11 cellular contexts compared by ENCODE assay signal in genomic region chr6:30075987-30076311, GRCh38. TPM values are rescaled to one million over a fixed set of nuclear protein-coding genes. Genes with fewer than 3 reads are reported as not detected.
DNase-seq lines count a peak whose midpoint lies in the region; ATAC-seq and TF ChIP-seq lines count a peak whose summit lies in the region.
"Had no signal": no experiment of that assay in that cellular context is flagged by ENCODE, and none has a peak within 500 bp of the region (broad histone marks: within the 10 kb centered on the region; RNA-seq: fewer than 3 reads in every experiment).

No MANE protein-coding gene starts in this region.

- TF ChIP-seq CTCF in PC-9 (conservative IDR thresholded peaks at IDR 0.05) (peak; percentile 24; the same call in 1 of the 2 replicates), glutamatergic neuron (IDR thresholded peaks at IDR 0.05; ENCODE audit: partially characterized antibody, unreplicated experiment) (no peak), smooth muscle cell (IDR thresholded peaks at IDR 0.05; ENCODE audit: borderline replicate concordance, insufficient read depth, poor library complexity, severe bottlenecking) (no peak), ascending aorta (IDR thresholded peaks at IDR 0.05) (no peak)

- peaks cover 22% of the 10 kb centered on the region for H3K79me2 ChIP-seq in PC-9 (ENCODE audit: low read depth)
- no peaks in the 10 kb centered on the region for H3K79me2 ChIP-seq in smooth muscle cell (ENCODE audit: low read depth)

- H3K36me3 Mint-ChIP-seq in glutamatergic neuron (ENCODE audit: unreplicated experiment): peaks cover 18% of the 10 kb centered on the region

- peak overlapping the region; percentile 91 for H3K4me3 Mint-ChIP-seq in glutamatergic neuron (ENCODE audit: unreplicated experiment)
- peak overlapping the region in 1 of 2 donors; percentile 83 for H3K4me3 Mint-ChIP-seq in stimulated activated naive CD8-positive, alpha-beta T cell treated with anti-CD3 and anti-CD28 coated beads, Interleukin-15, amount 100 ng/mL, for 72 hours

- H3K27ac ChIP-seq in PC-9: peak overlapping the region; percentile 89
- H3K27ac ChIP-seq in smooth muscle cell (ENCODE audit: low read depth): no peak overlapping the region
- H3K27ac ChIP-seq in ascending aorta: no peak overlapping the region
- H3K27ac ChIP-seq: brain microvascular endothelial cell had no signal

- H3K4me1 Mint-ChIP-seq in glutamatergic neuron (ENCODE audit: low read depth, unreplicated experiment): peaks cover 7% of the 10 kb centered on the region
- H3K4me1 Mint-ChIP-seq in stimulated activated naive CD8-positive, alpha-beta T cell treated with anti-CD3 and anti-CD28 coated beads, Interleukin-15, amount 100 ng/mL, for 72 hours: peaks cover 33% of the 10 kb centered on the region

- H3F3A ChIP-seq in PC-9 (ENCODE audit: insufficient read depth, low read depth) (peaks cover 24% of the 10 kb centered on the region), smooth muscle cell (ENCODE audit: low read depth) (no peaks in the 10 kb centered on the region)

- POLR2A ChIA-PET in PC-9 (lab: Charles Lee; ENCODE audit: unreplicated experiment): interaction anchor here (0.6 to 1.0 kb wide), 3 partner anchors 20 to 25 kb away, joined by 3 to 5 read pairs (median 5); no protein-coding TSS in a partner anchor

- no peaks in the 10 kb centered on the region for H3K36me3 ChIP-seq in PC-9 (ENCODE audit: low read depth)
- H3K36me3 ChIP-seq in smooth muscle cell (ENCODE audit: low read depth): no peaks in the 10 kb centered on the region
- no peaks in the 10 kb centered on the region for H3K36me3 ChIP-seq in ascending aorta
- H3K36me3 ChIP-seq: brain microvascular endothelial cell had no signal

- H2AFZ ChIP-seq in PC-9 (peak overlapping the region; percentile 74), smooth muscle cell (ENCODE audit: low read depth) (no peak overlapping the region)

- no peaks in the 10 kb centered on the region for H3K9me3 ChIP-seq in PC-9 (ENCODE audit: insufficient read depth, low read depth)
- no peaks in the 10 kb centered on the region for H3K9me3 ChIP-seq in smooth muscle cell (replicated peaks; ENCODE audit: low read depth)
- H3K9me3 ChIP-seq in ascending aorta: no peaks in the 10 kb centered on the region

- peak overlapping the region; percentile 81 for H3K4me3 ChIP-seq in PC-9
- no peak overlapping the region for H3K4me3 ChIP-seq in smooth muscle cell
- no peak overlapping the region for H3K4me3 ChIP-seq in ascending aorta

- H3K27me3 ChIP-seq in PC-9 (ENCODE audit: insufficient read depth, low read depth) (no peaks in the 10 kb centered on the region), smooth muscle cell (ENCODE audit: low read depth) (peaks cover 91% of the 10 kb centered on the region), ascending aorta (peaks cover 8% of the 10 kb centered on the region)

- peaks cover 36% of the 10 kb centered on the region for H3K4me1 ChIP-seq in PC-9 (replicated peaks; ENCODE audit: insufficient read depth)
- H3K4me1 ChIP-seq in smooth muscle cell (ENCODE audit: low read depth): peaks cover 13% of the 10 kb centered on the region
- H3K4me1 ChIP-seq in ascending aorta: peaks cover 7 to 14% of the 10 kb centered on the region in 2 donors

- intact Hi-C loops in PC-9 (cut with micrococcal nuclease; ENCODE audit: unreplicated experiment): loop anchor here (1.0 kb wide), 3 partner anchors 9 to 55 kb away; partner anchors contain the start of gene PPP1R11
- intact Hi-C loops in ascending aorta (cut with DNase I): no loop called here

- ATAC-seq in stimulated activated naive CD8-positive, alpha-beta T cell treated with anti-CD3 and anti-CD28 coated beads, Interleukin-15, amount 100 ng/mL, for 72 hours: no peak
- ATAC-seq in GM19328 (IDR thresholded peaks at IDR 0.05; ENCODE audit: unreplicated experiment): no peak

- H3K9me3 Mint-ChIP-seq in glutamatergic neuron (ENCODE audit: unreplicated experiment): peaks cover 7% of the 10 kb centered on the region
- no peaks in the 10 kb centered on the region for H3K9me3 Mint-ChIP-seq in stimulated activated naive CD8-positive, alpha-beta T cell treated with anti-CD3 and anti-CD28 coated beads, Interleukin-15, amount 100 ng/mL, for 72 hours
- H3K9me3 Mint-ChIP-seq: T-helper 1 cell treated with Interleukin-12 subunit alpha and Interleukin-12 subunit beta and Interleukin-4 antibody, amounts not matched to agents 30 μg/mL and 1 μg/mL, for 36 hours had no signal

- 39% methylated on average over 10 of the region's 10 CpGs for WGBS in smooth muscle cell (ENCODE audit: low lambda C conversion rate)

- no peak overlapping the region for H3K27ac Mint-ChIP-seq in glutamatergic neuron (ENCODE audit: unreplicated experiment)
- peak overlapping the region in 1 of 2 donors; percentile 69 for H3K27ac Mint-ChIP-seq in stimulated activated naive CD8-positive, alpha-beta T cell treated with anti-CD3 and anti-CD28 coated beads, Interleukin-15, amount 100 ng/mL, for 72 hours
- H3K27ac Mint-ChIP-seq: T-helper 1 cell treated with Interleukin-12 subunit alpha and Interleukin-12 subunit beta and Interleukin-4 antibody, amounts not matched to agents 30 μg/mL and 1 μg/mL, for 36 hours had no signal

- peak overlapping the region; percentile 94 for H3K4me2 ChIP-seq in PC-9
- H3K4me2 ChIP-seq in smooth muscle cell: peak overlapping the region; percentile 83

- no peak overlapping the region for H3K9ac ChIP-seq in smooth muscle cell (ENCODE audit: low read depth)

- peaks cover 8% of the 10 kb centered on the region for H4K20me1 ChIP-seq in PC-9 (ENCODE audit: insufficient read depth)
- no peaks in the 10 kb centered on the region for H4K20me1 ChIP-seq in smooth muscle cell (ENCODE audit: low read depth)

- no peaks in the 10 kb centered on the region for H3K9me2 ChIP-seq in PC-9 (ENCODE audit: insufficient read depth)

- BruUV-seq in PC-9 (replicated peaks; lab: Mats Ljungman, UMichigan): no TSS peak

- CTCF ChIA-PET in PC-9 (lab: Charles Lee): interaction anchor here (2.2 kb wide), 1 partner anchor 16 kb away, joined by 7 read pairs; no protein-coding TSS in a partner anchor

- H3K27me3 Mint-ChIP-seq in glutamatergic neuron (ENCODE audit: unreplicated experiment): peaks cover 18% of the 10 kb centered on the region
- peaks cover 88% of the 10 kb centered on the region for H3K27me3 Mint-ChIP-seq in stimulated activated naive CD8-positive, alpha-beta T cell treated with anti-CD3 and anti-CD28 coated beads, Interleukin-15, amount 100 ng/mL, for 72 hours

- peak; percentile 65 for DNase-seq in H4 (ENCODE audit: low spot score)
- DNase-seq in PC-9: peak; percentile 93 to 96
- no peak for DNase-seq in glutamatergic neuron
- no peak for DNase-seq in smooth muscle cell (lab: John Stamatoyannopoulos, UW; ENCODE audit: unreplicated experiment)
- DNase-seq in ascending aorta (ENCODE audit: low spot score in 2 of 2): no peak
- DNase-seq in stimulated activated naive CD8-positive, alpha-beta T cell treated with anti-CD3 and anti-CD28 coated beads, Interleukin-15, amount 100 ng/mL, for 72 hours: no peak
- DNase-seq in activated T-cell treated with anti-CD3 and anti-CD28 coated beads, Interleukin-2, amount 50 U/mL, for 1 hour: no peak
- DNase-seq: brain microvascular endothelial cell, NCI-H2227 treated with DMSO at 0.1 percent for 48 hours had no signal

RNA-seq across cellular contexts. Expression of gene RNF39, which starts 0.4 kb away (rescaled TPM):
- not detected in 2 replicates for total RNA-seq in H4 (2014; rRNA removed; shearing (Covaris generic))
- total RNA-seq in PC-9 (2021) (7.3 and 7.5 TPM in 2 replicates), glutamatergic neuron (ENCODE audit: unreplicated experiment) (not detected), smooth muscle cell (0.18 and 0.90 TPM in 2 replicates), ascending aorta (not detected)
- polyA plus RNA-seq in smooth muscle cell: 0.70 and 0.74 TPM in 2 replicates

RNA-seq across cellular contexts. Expression of gene PPP1R11, which starts 9.0 kb away (rescaled TPM):
- 57.8 and 68.7 TPM in 2 replicates for total RNA-seq in H4 (2014; rRNA removed; shearing (Covaris generic))
- total RNA-seq in PC-9 (2021) (48.3 and 49.3 TPM in 2 replicates), glutamatergic neuron (ENCODE audit: unreplicated experiment) (52.3 TPM), smooth muscle cell (48.8 and 63.4 TPM in 2 replicates), ascending aorta (7.1 TPM)
- 76.8 and 80.2 TPM in 2 replicates for polyA plus RNA-seq in smooth muscle cell

RNA-seq across cellular contexts. Expression of gene POLR1H, which starts 14.9 kb away (rescaled TPM):
- total RNA-seq in H4 (2014; rRNA removed; shearing (Covaris generic)): 32.6 and 46.8 TPM in 2 replicates
- total RNA-seq in PC-9 (2021) (33.3 and 37.6 TPM in 2 replicates), glutamatergic neuron (ENCODE audit: unreplicated experiment) (17.0 TPM), smooth muscle cell (17.3 and 21.0 TPM in 2 replicates), ascending aorta (36.9 TPM)
- 35.1 and 41.7 TPM in 2 replicates for polyA plus RNA-seq in smooth muscle cell

RNA-seq across cellular contexts. Expression of gene TRIM31, which starts 36.9 kb away (rescaled TPM):
- total RNA-seq in H4 (2014; rRNA removed; shearing (Covaris generic)): 0.12 TPM in 1 of 2 replicates, not detected in the other
- total RNA-seq in PC-9 (2021) (not detected in 2 replicates), glutamatergic neuron (ENCODE audit: unreplicated experiment) (not detected), smooth muscle cell (0.18 TPM in 1 of 2 replicates, not detected in the other), ascending aorta (not detected)
- not detected in 2 replicates for polyA plus RNA-seq in smooth muscle cell

RNA-seq across cellular contexts. Expression of gene TRIM40, which starts 60.0 kb away (rescaled TPM):
- not detected in 2 replicates for total RNA-seq in H4 (2014; rRNA removed; shearing (Covaris generic))
- total RNA-seq in PC-9 (2021): not detected in 2 replicates
- not detected for total RNA-seq in glutamatergic neuron (ENCODE audit: unreplicated experiment)
- not detected in 2 replicates for total RNA-seq in smooth muscle cell
- not detected in 2 replicates for polyA plus RNA-seq in smooth muscle cell
- not detected for total RNA-seq in ascending aorta

Comparison
In these comparisons a context has a peak if more than half of its experiments do, and no peak if none do; other contexts are left out.
1. DNase-seq: peak in H4 (single experiment) and PC-9 (2 of 2); none in glutamatergic neuron (single experiment), smooth muscle cell (single experiment), ascending aorta (0 of 2), stimulated activated naive CD8-positive, alpha-beta T cell treated with anti-CD3 and anti-CD28 coated beads, Interleukin-15, amount 100 ng/mL, for 72 hours (0 of 2) and activated T-cell treated with anti-CD3 and anti-CD28 coated beads, Interleukin-2, amount 50 U/mL, for 1 hour (single experiment).